In genomic region chrX:135434258-135435138, GRCh38 we compare ENCODE assay signal across 16 cellular contexts. TPM values are rescaled to one million over a fixed set of nuclear protein-coding genes. Genes with fewer than 3 reads are reported as not detected.
DNase-seq lines count a peak whose midpoint lies in the region; ATAC-seq and TF ChIP-seq lines count a peak whose summit lies in the region.
"Had no signal": no experiment of that assay in that cellular context is flagged by ENCODE, and none has a peak within 500 bp of the region (broad histone marks: within the 10 kb centered on the region; RNA-seq: fewer than 3 reads in every experiment).

No MANE protein-coding gene starts in this region.

- no peak overlapping the region for H3K9ac ChIP-seq in neural progenitor cell
- H3K9ac ChIP-seq: BLaER1, GM23248 had no signal

- H4K20me1 ChIP-seq in neural progenitor cell (ENCODE audit: low read depth): no peaks in the 10 kb centered on the region
- H4K20me1 ChIP-seq: BLaER1 had no signal

- H3K9me3 ChIP-seq in neural progenitor cell (ENCODE audit: low read depth): peaks cover 9% of the 10 kb centered on the region
- H3K9me3 ChIP-seq in upper lobe of right lung: no peaks in the 10 kb centered on the region

- H3K27me3 Mint-ChIP-seq in neural progenitor cell (ENCODE audit: insufficient read depth, low read depth): peaks cover 2% of the 10 kb centered on the region

- no peak overlapping the region for H3K4me2 ChIP-seq in neural progenitor cell
- H3K4me2 ChIP-seq: BLaER1 had no signal

- no peaks in the 10 kb centered on the region for H3K36me3 ChIP-seq in H7 (replicated peaks; ENCODE audit: control insufficient read depth, insufficient read depth, low read length)
- H3K36me3 ChIP-seq in neural progenitor cell: no peaks in the 10 kb centered on the region
- no peaks in the 10 kb centered on the region for H3K36me3 ChIP-seq in upper lobe of right lung
- H3K36me3 ChIP-seq: BLaER1 had no signal

- TF ChIP-seq CTCF in neural progenitor cell (IDR thresholded peaks at IDR 0.05) (no peak), upper lobe of right lung (IDR thresholded peaks at IDR 0.05) (no peak)

- H3K36me3 Mint-ChIP-seq in neural progenitor cell: no peaks in the 10 kb centered on the region
- H3K36me3 Mint-ChIP-seq: CD8-positive, alpha-beta T cell had no signal

- H2AFZ ChIP-seq in neural progenitor cell (replicated peaks): no peak overlapping the region
- H2AFZ ChIP-seq: GM23248 had no signal

- H3K79me2 ChIP-seq in neural progenitor cell (ENCODE audit: low read depth): no peaks in the 10 kb centered on the region

- no peak overlapping the region for H3K4me3 Mint-ChIP-seq in neural progenitor cell
- H3K4me3 Mint-ChIP-seq: CD8-positive, alpha-beta T cell had no signal

- no peak overlapping the region for H3K4me3 ChIP-seq in H7 (ENCODE audit: insufficient read depth, low read depth, low read length)
- no peak overlapping the region for H3K4me3 ChIP-seq in neural progenitor cell
- H3K4me3 ChIP-seq in upper lobe of right lung: no peak overlapping the region
- H3K4me3 ChIP-seq: BLaER1, GM23248 had no signal

- no peaks in the 10 kb centered on the region for H3K27me3 ChIP-seq in H7 (ENCODE audit: control insufficient read depth, insufficient read depth, low read length)
- H3K27me3 ChIP-seq in neural progenitor cell: no peaks in the 10 kb centered on the region
- H3K27me3 ChIP-seq in upper lobe of right lung: no peaks in the 10 kb centered on the region

- H3K4me1 Mint-ChIP-seq in neural progenitor cell: no peaks in the 10 kb centered on the region

- DNase-seq in activated CD4-positive, CD25-positive, alpha-beta regulatory T cell treated with anti-CD3 and anti-CD28 coated beads, Interleukin-2, amount 50 U/mL, for 72 hours: peak; percentile 28
- DNase-seq in H7: peak; percentile 30
- no peak for DNase-seq in neural progenitor cell (ENCODE audit: low spot score)
- peak; percentile 32 for DNase-seq in upper lobe of right lung
- no peak for DNase-seq in NCI-H1417 treated with DMSO at 0.1 percent for 48 hours (lab: John Stamatoyannopoulos, UW)
- DNase-seq: 8988T; Calu3; CD8-positive, alpha-beta T cell; DMS79 treated with DMSO at 0.1 percent for 48 hours; GF-D8; GM23248; HCEC 1CT; IMR-90 had no signal

- H3K4me1 ChIP-seq in neural progenitor cell (no peaks in the 10 kb centered on the region), upper lobe of right lung (no peaks in the 10 kb centered on the region)
- H3K4me1 ChIP-seq: BLaER1 had no signal

- H3K9me3 Mint-ChIP-seq in neural progenitor cell: peaks cover 32% of the 10 kb centered on the region

- H3F3A ChIP-seq in neural progenitor cell (ENCODE audit: low read depth): no peaks in the 10 kb centered on the region

- H3K27ac ChIP-seq in neural progenitor cell: no peak overlapping the region
- H3K27ac ChIP-seq in upper lobe of right lung: no peak overlapping the region
- H3K27ac ChIP-seq: BLaER1, GM23248 had no signal

- intact Hi-C loops in upper lobe of right lung (cut with DNase I): no loop called here

- no peak for ATAC-seq in activated CD4-positive, CD25-positive, alpha-beta regulatory T cell treated with anti-CD3 and anti-CD28 coated beads, Interleukin-2, amount 50 U/mL, for 24 hours
- ATAC-seq in upper lobe of right lung (no peak), HG03460 (IDR thresholded peaks at IDR 0.05; ENCODE audit: unreplicated experiment) (no peak)
- ATAC-seq: CD8-positive, alpha-beta T cell had no signal

- H3K27ac Mint-ChIP-seq in neural progenitor cell: peak overlapping the region; percentile 29
- H3K27ac Mint-ChIP-seq: CD8-positive, alpha-beta T cell had no signal

RNA-seq across cellular contexts. Expression of gene SMIM10L2A, which starts 12.8 kb away (rescaled TPM):
- total RNA-seq in H7 (2014; rRNA removed; shearing (Covaris generic)): 7.0 and 11.5 TPM in 2 replicates
- total RNA-seq in neural progenitor cell (ENCODE audit: low replicate concordance): 1.9 and 5.9 TPM in 2 replicates
- 2.0 TPM for total RNA-seq in upper lobe of right lung
- total RNA-seq: GM23248 had no signal

Comparison
In these comparisons a context has a peak if more than half of its experiments do, and no peak if none do; other contexts are left out.
1. DNase-seq: peak in activated CD4-positive, CD25-positive, alpha-beta regulatory T cell treated with anti-CD3 and anti-CD28 coated beads, Interleukin-2, amount 50 U/mL, for 72 hours (single experiment), H7 (single experiment) and upper lobe of right lung (single experiment); none in neural progenitor cell (single experiment) and NCI-H1417 treated with DMSO at 0.1 percent for 48 hours (single experiment).